8 cellular contexts compared by ENCODE assay signal in the genomic region with DNA sequence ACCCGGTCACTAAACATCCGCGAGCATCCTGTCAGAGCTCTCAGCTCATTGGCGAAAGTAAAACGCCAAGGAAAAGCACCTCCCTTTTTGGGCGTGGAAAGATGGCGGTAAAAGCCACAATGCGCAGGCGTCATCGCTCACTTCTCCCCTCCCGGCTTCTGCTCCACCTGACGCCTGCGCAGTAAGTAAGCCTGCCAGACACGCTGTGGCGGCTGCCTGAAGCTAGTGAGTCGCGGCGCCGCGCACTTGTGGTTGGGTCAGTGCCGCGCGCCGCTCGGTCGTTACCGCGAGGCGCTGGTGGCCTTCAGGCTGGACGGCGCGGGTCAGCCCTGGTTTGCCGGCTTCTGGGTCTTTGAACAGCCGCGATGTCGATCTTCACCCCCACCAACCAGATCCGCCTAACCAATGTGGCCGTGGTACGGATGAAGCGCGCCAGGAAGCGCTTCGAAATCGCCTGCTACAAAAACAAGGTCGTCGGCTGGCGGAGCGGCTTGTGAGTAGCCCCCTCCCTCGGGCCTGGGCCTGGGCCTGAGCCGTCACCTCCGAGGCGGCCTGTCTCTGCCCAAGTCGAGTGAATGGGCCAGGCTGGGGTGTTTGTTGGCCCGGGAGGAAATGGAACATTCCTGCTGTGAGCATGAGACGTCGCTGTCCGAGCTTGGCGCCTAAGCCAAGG. TPM values are rescaled to one million over a fixed set of nuclear protein-coding genes. Genes with fewer than 3 reads are reported as not detected.
DNase-seq lines count a peak whose midpoint lies in the region; TF ChIP-seq lines count a peak whose summit lies in the region.
"Not testable (repeated sequence)": the region's sequence is repeated elsewhere in the genome, so short reads cannot be mapped to it uniquely, and the experiment has no call there.

No MANE protein-coding gene starts in this region.

- peak overlapping the region; percentile 68 to 88 for H3K4me3 ChIP-seq in neutrophil (ENCODE audit: low read depth in 1 of 2, low read length in 1 of 2)

- H3K9me3 ChIP-seq in neutrophil, result not testable (repeated sequence)

- H3K27me3 Mint-ChIP-seq in HFFc6 (ENCODE audit: insufficient read depth); activated naive CD4-positive, alpha-beta T cell treated with anti-CD3 and anti-CD28 coated beads, Interleukin-2, amount 10 ng/mL, durations not matched to agents 7 days and 5 days: not testable (repeated sequence)

- H3K4me3 Mint-ChIP-seq in HFFc6, result peak overlapping the region; percentile 93
- H3K4me3 Mint-ChIP-seq in activated naive CD4-positive, alpha-beta T cell treated with anti-CD3 and anti-CD28 coated beads, Interleukin-2, amount 10 ng/mL, durations not matched to agents 7 days and 5 days, result peak overlapping the region; percentile 85

- peaks cover 22% of the 10 kb centered on the region; the same call in 1 of the 2 replicates for H3K4me1 Mint-ChIP-seq in HFFc6 (ENCODE audit: low read depth)
- peaks cover 43% of the 10 kb centered on the region for H3K4me1 Mint-ChIP-seq in activated naive CD4-positive, alpha-beta T cell treated with anti-CD3 and anti-CD28 coated beads, Interleukin-2, amount 10 ng/mL, durations not matched to agents 7 days and 5 days

- H3K4me1 ChIP-seq in neutrophil (ENCODE audit: control insufficient read depth in 1 of 2, insufficient read depth in 1 of 2, low read depth in 1 of 2, low read length in 1 of 2), result peaks cover 23 to 31% of the 10 kb centered on the region in 2 experiments

- H3K27me3 ChIP-seq in neutrophil, result not testable (repeated sequence)

- CTCF ChIA-PET in activated naive CD4-positive, alpha-beta T cell treated with anti-CD3 and anti-CD28 coated beads, Interleukin-2, amount 10 ng/mL, durations not matched to agents 7 days and 5 days (lab: Charles Lee), result not testable (repeated sequence)

- TF ChIP-seq CTCF in HFFc6 (IDR thresholded peaks at IDR 0.05), result not testable (repeated sequence)
- TF ChIP-seq CTCF in neutrophil (IDR thresholded peaks at IDR 0.05), result peak; percentile 41

- peak overlapping the region; percentile 94 for H3K27ac Mint-ChIP-seq in HFFc6
- H3K27ac Mint-ChIP-seq in activated naive CD4-positive, alpha-beta T cell treated with anti-CD3 and anti-CD28 coated beads, Interleukin-2, amount 10 ng/mL, durations not matched to agents 7 days and 5 days, result peak overlapping the region; percentile 97

- H3K27ac ChIP-seq in neutrophil (peak overlapping the region; percentile 86), substantia nigra (ENCODE audit: low read depth, low read length, poor library complexity, severe bottlenecking) (peak overlapping the region; percentile 77)

- in situ Hi-C loops in SK-MEL-5 (cut with HindIII; ENCODE audit: low pct_unique_long_range_greater_than_20kb, low sequenced_read_pairs), result not testable (repeated sequence)

- H3K36me3 ChIP-seq in neutrophil, result peaks cover 13% of the 10 kb centered on the region

- DNase-seq in GM04504 (ENCODE audit: low read depth) (peak; percentile 97), HFFc6 (peak; percentile 99), NAMALWA (ENCODE audit: low spot score) (peak; percentile 100), SK-MEL-5 (ENCODE audit: low read depth, low spot score) (peak; percentile 100), germinal center (ENCODE audit: low spot score) (peak; percentile 77), substantia nigra (lab: John Stamatoyannopoulos, UW) (peak; percentile 55 to 96 (median 91))
- DNase-seq in activated naive CD4-positive, alpha-beta T cell treated with anti-CD3 and anti-CD28 coated beads, Interleukin-2, amount 10 ng/mL, durations not matched to agents 7 days and 5 days, result peak; percentile 98

- H3K9me3 Mint-ChIP-seq in HFFc6; activated naive CD4-positive, alpha-beta T cell treated with anti-CD3 and anti-CD28 coated beads, Interleukin-2, amount 10 ng/mL, durations not matched to agents 7 days and 5 days: not testable (repeated sequence)

- H3K36me3 Mint-ChIP-seq in HFFc6 (ENCODE audit: low read depth), result peaks cover 21% of the 10 kb centered on the region
- peaks cover 17% of the 10 kb centered on the region for H3K36me3 Mint-ChIP-seq in activated naive CD4-positive, alpha-beta T cell treated with anti-CD3 and anti-CD28 coated beads, Interleukin-2, amount 10 ng/mL, durations not matched to agents 7 days and 5 days

RNA-seq across cellular contexts. Expression of a gene that starts 1.4 kb away (rescaled TPM):
- 1 to 10 TPM; 3.0 to 3.9 (median 3.6) TPM for total RNA-seq in HFFc6 (2021; fragmentation: NEBNext Ultra II Directional; extraction: Animal tissue kit (Norgen Biotek cat#: 25700))
- 0.61 and 1.6 TPM in 2 replicates for total RNA-seq in SK-MEL-5 (2014; rRNA removed; shearing (Covaris generic))
- 0.69 and 0.96 TPM in 2 replicates for polyA plus RNA-seq in SK-MEL-5 (2015; cell fraction: cytosol; rRNA removed)
- 2.1 and 3.0 TPM in 2 replicates for polyA plus RNA-seq in SK-MEL-5 (2015; cell fraction: nucleus; rRNA removed)

Comparison
In these comparisons a context has a peak if more than half of its experiments do, and no peak if none do; other contexts are left out.
1. Peak in every context shown above with its lines: DNase-seq, H3K4me3 ChIP-seq and H3K27ac ChIP-seq.